20 cellular contexts compared by ENCODE assay signal in genomic region chr5:4643190-4643589, GRCh38.
"Had no signal": no experiment of that assay in that cellular context is flagged by ENCODE, and none has a peak within 500 bp of the region (broad histone marks: within the 10 kb centered on the region; RNA-seq: fewer than 3 reads in every experiment).

No MANE protein-coding gene starts in this region.

- DNase-seq: activated B cell treated with CpG ODN at 0.5 μM for 24 hours; activated CD8-positive, alpha-beta memory T cell treated with anti-CD3 and anti-CD28 coated beads, Interleukin-2, amount 10 ng/mL, durations not matched to agents 7 days and 5 days; activated CD8-positive, alpha-beta T cell treated with anti-CD3 and anti-CD28 coated beads, Interleukin-2, amount 10 ng/mL, durations not matched to agents 7 days and 5 days; activated naive CD8-positive, alpha-beta T cell treated with anti-CD3 and anti-CD28 coated beads, Interleukin-2, amount 50 U/mL, for 24 hours; activated T-cell treated with anti-CD3 and anti-CD28 coated beads, Interleukin-2, amount 50 U/mL, for 48 hours; amygdala; central memory CD4-positive, alpha-beta T cell; left ventricle myocardium inferior; retina; sigmoid colon; small intestine; stimulated activated CD4-positive, alpha-beta T cell treated with anti-CD3 and anti-CD28 coated beads, Interleukin-4, amount 100 ng/mL, for 24 hours; trophoblast cell; uterus had no signal

- ATAC-seq: activated CD8-positive, alpha-beta memory T cell treated with anti-CD3 and anti-CD28 coated beads, Interleukin-2, amount 10 ng/mL, durations not matched to agents 7 days and 5 days; activated CD8-positive, alpha-beta T cell treated with anti-CD3 and anti-CD28 coated beads, Interleukin-2, amount 10 ng/mL, durations not matched to agents 7 days and 5 days; activated naive CD8-positive, alpha-beta T cell treated with anti-CD3 and anti-CD28 coated beads, Interleukin-2, amount 50 U/mL, for 24 hours; stimulated activated effector memory CD8-positive, alpha-beta T cell treated with anti-CD3 and anti-CD28 coated beads, Interleukin-12 subunit alpha, Interleukin-12 subunit beta, amount 100 ng/mL, for 72 hours had no signal

- H3K9me3 ChIP-seq: neutrophil, prostate gland, thoracic aorta, uterus had no signal

- H3K4me1 ChIP-seq: left ventricle myocardium inferior, prostate gland, sigmoid colon, uterus had no signal

- H3K27me3 ChIP-seq: neutrophil, sigmoid colon, uterus had no signal

- H3K27ac ChIP-seq: epithelial cell of prostate, left ventricle myocardium inferior, neutrophil, prostate gland, sigmoid colon, thoracic aorta, uterus had no signal

- H3K4me3 ChIP-seq: left ventricle myocardium inferior, lung, prostate gland, sigmoid colon, thoracic aorta, uterus had no signal

- H3K36me3 ChIP-seq: left ventricle myocardium inferior, neutrophil, prostate gland, sigmoid colon, thoracic aorta, uterus had no signal
